ENCODE assay signal across 1 cellular context in the genomic region with DNA sequence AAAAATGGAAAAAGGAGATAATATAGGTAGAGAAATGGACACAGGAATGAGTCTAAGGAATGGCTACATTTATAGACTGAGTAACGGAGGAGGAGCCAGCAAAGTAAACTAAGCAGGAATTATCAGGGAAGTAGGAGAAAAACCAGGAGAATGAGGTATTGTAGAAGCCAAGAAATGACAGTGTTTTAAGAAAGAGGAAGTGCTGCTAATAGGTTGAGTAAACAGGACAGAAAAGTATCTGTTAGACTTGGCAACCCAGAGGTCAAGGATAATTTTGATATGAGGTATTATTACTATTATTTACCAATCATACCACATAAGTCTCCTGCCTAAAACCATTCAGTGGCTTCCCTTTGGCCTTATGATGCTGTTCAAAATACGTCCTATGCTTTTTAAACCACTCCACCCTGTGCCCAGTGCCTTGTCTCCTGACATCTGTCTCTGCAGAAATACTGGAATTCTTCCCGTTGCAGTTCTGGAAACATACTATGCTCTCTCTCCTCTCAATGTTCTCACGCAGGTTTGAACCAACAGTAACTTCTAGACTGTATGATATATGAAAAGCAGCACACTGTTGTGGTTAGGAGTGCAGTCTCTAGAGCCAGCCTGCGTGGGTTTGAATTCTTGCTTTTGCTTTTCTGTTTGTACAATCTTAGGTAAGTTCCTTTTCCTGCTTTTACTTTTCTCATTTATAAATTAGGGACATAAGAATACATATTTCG.
TF ChIP-seq lines count a peak whose summit lies in the region.

No MANE protein-coding gene starts in this region.

TF ChIP-seq in GM23338, 12 proteins besides CTCF, POLR2A, EP300 and RAD21 (continued from another document):
- TF ChIP-seq, protein P1, sequence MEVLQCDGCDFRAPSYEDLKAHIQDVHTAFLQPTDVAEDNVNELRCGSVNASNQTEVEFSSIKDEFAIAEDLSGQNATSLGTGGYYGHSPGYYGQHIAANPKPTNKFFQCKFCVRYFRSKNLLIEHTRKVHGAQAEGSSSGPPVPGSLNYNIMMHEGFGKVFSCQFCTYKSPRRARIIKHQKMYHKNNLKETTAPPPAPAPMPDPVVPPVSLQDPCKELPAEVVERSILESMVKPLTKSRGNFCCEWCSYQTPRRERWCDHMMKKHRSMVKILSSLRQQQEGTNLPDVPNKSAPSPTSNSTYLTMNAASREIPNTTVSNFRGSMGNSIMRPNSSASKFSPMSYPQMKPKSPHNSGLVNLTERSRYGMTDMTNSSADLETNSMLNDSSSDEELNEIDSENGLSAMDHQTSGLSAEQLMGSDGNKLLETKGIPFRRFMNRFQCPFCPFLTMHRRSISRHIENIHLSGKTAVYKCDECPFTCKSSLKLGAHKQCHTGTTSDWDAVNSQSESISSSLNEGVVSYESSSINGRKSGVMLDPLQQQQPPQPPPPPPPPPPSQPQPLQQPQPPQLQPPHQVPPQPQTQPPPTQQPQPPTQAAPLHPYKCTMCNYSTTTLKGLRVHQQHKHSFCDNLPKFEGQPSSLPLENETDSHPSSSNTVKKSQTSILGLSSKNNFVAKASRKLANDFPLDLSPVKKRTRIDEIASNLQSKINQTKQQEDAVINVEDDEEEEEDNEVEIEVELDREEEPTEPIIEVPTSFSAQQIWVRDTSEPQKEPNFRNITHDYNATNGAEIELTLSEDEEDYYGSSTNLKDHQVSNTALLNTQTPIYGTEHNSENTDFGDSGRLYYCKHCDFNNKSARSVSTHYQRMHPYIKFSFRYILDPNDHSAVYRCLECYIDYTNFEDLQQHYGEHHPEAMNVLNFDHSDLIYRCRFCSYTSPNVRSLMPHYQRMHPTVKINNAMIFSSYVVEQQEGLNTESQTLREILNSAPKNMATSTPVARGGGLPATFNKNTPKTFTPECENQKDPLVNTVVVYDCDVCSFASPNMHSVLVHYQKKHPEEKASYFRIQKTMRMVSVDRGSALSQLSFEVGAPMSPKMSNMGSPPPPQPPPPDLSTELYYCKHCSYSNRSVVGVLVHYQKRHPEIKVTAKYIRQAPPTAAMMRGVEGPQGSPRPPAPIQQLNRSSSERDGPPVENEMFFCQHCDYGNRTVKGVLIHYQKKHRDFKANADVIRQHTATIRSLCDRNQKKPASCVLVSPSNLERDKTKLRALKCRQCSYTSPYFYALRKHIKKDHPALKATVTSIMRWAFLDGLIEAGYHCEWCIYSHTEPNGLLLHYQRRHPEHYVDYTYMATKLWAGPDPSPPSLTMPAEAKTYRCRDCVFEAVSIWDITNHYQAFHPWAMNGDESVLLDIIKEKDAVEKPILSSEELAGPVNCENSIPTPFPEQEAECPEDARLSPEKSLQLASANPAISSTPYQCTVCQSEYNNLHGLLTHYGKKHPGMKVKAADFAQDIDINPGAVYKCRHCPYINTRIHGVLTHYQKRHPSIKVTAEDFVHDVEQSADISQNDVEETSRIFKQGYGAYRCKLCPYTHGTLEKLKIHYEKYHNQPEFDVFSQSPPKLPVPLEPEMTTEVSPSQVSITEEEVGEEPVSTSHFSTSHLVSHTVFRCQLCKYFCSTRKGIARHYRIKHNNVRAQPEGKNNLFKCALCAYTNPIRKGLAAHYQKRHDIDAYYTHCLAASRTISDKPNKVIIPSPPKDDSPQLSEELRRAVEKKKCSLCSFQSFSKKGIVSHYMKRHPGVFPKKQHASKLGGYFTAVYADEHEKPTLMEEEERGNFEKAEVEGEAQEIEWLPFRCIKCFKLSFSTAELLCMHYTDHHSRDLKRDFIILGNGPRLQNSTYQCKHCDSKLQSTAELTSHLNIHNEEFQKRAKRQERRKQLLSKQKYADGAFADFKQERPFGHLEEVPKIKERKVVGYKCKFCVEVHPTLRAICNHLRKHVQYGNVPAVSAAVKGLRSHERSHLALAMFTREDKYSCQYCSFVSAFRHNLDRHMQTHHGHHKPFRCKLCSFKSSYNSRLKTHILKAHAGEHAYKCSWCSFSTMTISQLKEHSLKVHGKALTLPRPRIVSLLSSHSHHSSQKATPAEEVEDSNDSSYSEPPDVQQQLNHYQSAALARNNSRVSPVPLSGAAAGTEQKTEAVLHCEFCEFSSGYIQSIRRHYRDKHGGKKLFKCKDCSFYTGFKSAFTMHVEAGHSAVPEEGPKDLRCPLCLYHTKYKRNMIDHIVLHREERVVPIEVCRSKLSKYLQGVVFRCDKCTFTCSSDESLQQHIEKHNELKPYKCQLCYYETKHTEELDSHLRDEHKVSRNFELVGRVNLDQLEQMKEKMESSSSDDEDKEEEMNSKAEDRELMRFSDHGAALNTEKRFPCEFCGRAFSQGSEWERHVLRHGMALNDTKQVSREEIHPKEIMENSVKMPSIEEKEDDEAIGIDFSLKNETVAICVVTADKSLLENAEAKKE (CRISPR knock-in tag; IDR thresholded peaks at IDR 0.05): no peak
- no peak for TF ChIP-seq CREB1 (CRISPR knock-in tag; IDR thresholded peaks at IDR 0.05; ENCODE audit: low read depth)
- no peak for TF ChIP-seq POLR2AphosphoS5 (IDR thresholded peaks at IDR 0.05; ENCODE audit: low read depth)
- no peak for TF ChIP-seq STAT1 (IDR thresholded peaks at IDR 0.05; ENCODE audit: unreplicated experiment)
- TF ChIP-seq ZNF114 (CRISPR knock-in tag; IDR thresholded peaks at IDR 0.05): no peak
- TF ChIP-seq EZH2phosphoT487 (IDR thresholded peaks at IDR 0.05; ENCODE audit: unreplicated experiment): no peak
